In genomic region chr12:104643921-104644669, GRCh38 we compare ENCODE assay signal across 9 cellular contexts.
DNase-seq lines count a peak whose midpoint lies in the region; ATAC-seq and TF ChIP-seq lines count a peak whose summit lies in the region.
"Had no signal": no experiment of that assay in that cellular context is flagged by ENCODE, and none has a peak within 500 bp of the region (broad histone marks: within the 10 kb centered on the region; RNA-seq: fewer than 3 reads in every experiment).

No MANE protein-coding gene starts in this region.

- peak overlapping the region; percentile 32 for H3K4me3 Mint-ChIP-seq in activated T-helper 17 cell treated with anti-CD3 and anti-CD28 coated beads, Interleukin-2, amount 50 U/mL, for 72 hours
- no peak overlapping the region for H3K4me3 Mint-ChIP-seq in osteocyte (ENCODE audit: unreplicated experiment)

- H3K27me3 Mint-ChIP-seq in activated T-helper 17 cell treated with anti-CD3 and anti-CD28 coated beads, Interleukin-2, amount 50 U/mL, for 72 hours, result no peaks in the 10 kb centered on the region
- H3K27me3 Mint-ChIP-seq in osteocyte (ENCODE audit: unreplicated experiment), result no peaks in the 10 kb centered on the region

- H3K27ac ChIP-seq in WERI-Rb-1, result no peak overlapping the region

- ATAC-seq in activated T-helper 17 cell treated with anti-CD3 and anti-CD28 coated beads, Interleukin-2, amount 50 U/mL, for 72 hours (replicated peaks), result no peak
- no peak for ATAC-seq in HG03095 (IDR thresholded peaks at IDR 0.05; ENCODE audit: unreplicated experiment)

- H3K27me3 ChIP-seq in WERI-Rb-1 (ENCODE audit: insufficient read depth, low read depth, severe bottlenecking), result no peaks in the 10 kb centered on the region

- H3K9me3 Mint-ChIP-seq in activated T-helper 17 cell treated with anti-CD3 and anti-CD28 coated beads, Interleukin-2, amount 50 U/mL, for 72 hours, result no peaks in the 10 kb centered on the region
- no peaks in the 10 kb centered on the region for H3K9me3 Mint-ChIP-seq in osteocyte (ENCODE audit: unreplicated experiment)

- no peak for TF ChIP-seq CTCF in osteocyte (IDR thresholded peaks at IDR 0.05)
- no peak for TF ChIP-seq CTCF in WERI-Rb-1 (IDR thresholded peaks at IDR 0.05; ENCODE audit: low read depth, low read length)

- H3K36me3 ChIP-seq in WERI-Rb-1, result no peaks in the 10 kb centered on the region

- DNase-seq in NCI-H146 (lab: John Stamatoyannopoulos, UW) (peak; percentile 7), NCI-H146 treated with DMSO at 0.1 percent for 48 hours (lab: John Stamatoyannopoulos, UW; ENCODE audit: unreplicated experiment) (no peak), NCI-H1092 treated with DMSO at 0.1 percent for 48 hours (lab: John Stamatoyannopoulos, UW) (peak; percentile 80), pons (ENCODE audit: low spot score) (peak; percentile 47), osteocyte (ENCODE audit: extremely low spot score, unreplicated experiment) (no peak), WERI-Rb-1 (no peak)

- H3K27ac Mint-ChIP-seq in activated T-helper 17 cell treated with anti-CD3 and anti-CD28 coated beads, Interleukin-2, amount 50 U/mL, for 72 hours, result peak overlapping the region; percentile 53
- H3K27ac Mint-ChIP-seq in osteocyte (ENCODE audit: unreplicated experiment), result no peak overlapping the region

- H3K4me1 Mint-ChIP-seq in activated T-helper 17 cell treated with anti-CD3 and anti-CD28 coated beads, Interleukin-2, amount 50 U/mL, for 72 hours, result peaks cover 28% of the 10 kb centered on the region
- no peaks in the 10 kb centered on the region for H3K4me1 Mint-ChIP-seq in osteocyte (ENCODE audit: unreplicated experiment)

- H3K36me3 Mint-ChIP-seq in activated T-helper 17 cell treated with anti-CD3 and anti-CD28 coated beads, Interleukin-2, amount 50 U/mL, for 72 hours (ENCODE audit: low read depth), result peaks cover 18% of the 10 kb centered on the region
- no peaks in the 10 kb centered on the region for H3K36me3 Mint-ChIP-seq in osteocyte (ENCODE audit: unreplicated experiment)

- H3K9me3 ChIP-seq in WERI-Rb-1 (ENCODE audit: severe bottlenecking), result peaks cover 5% of the 10 kb centered on the region
- H3K9me3 ChIP-seq: A549 had no signal

- H3K4me3 ChIP-seq in WERI-Rb-1 (ENCODE audit: low read depth, low read length), result no peak overlapping the region
- H3K4me3 ChIP-seq: A549 had no signal

Comparison
In these comparisons a context has a peak if more than half of its experiments do, and no peak if none do; other contexts are left out.
1. DNase-seq: peak in NCI-H146 (single experiment), NCI-H1092 treated with DMSO at 0.1 percent for 48 hours (single experiment) and pons (single experiment); none in NCI-H146 treated with DMSO at 0.1 percent for 48 hours (single experiment), osteocyte (single experiment) and WERI-Rb-1 (single experiment).